ENCODE assay signal across 24 cellular contexts in genomic region chr10:96415150-96415895, GRCh38. TPM values are rescaled to one million over a fixed set of nuclear protein-coding genes. Genes with fewer than 3 reads are reported as not detected.
"Had no signal": no experiment of that assay in that cellular context is flagged by ENCODE, and none has a peak within 500 bp of the region (broad histone marks: within the 10 kb centered on the region; RNA-seq: fewer than 3 reads in every experiment).

No MANE protein-coding gene starts in this region.

- H2AFZ ChIP-seq: PC-9 had no signal

- H3K27ac Mint-ChIP-seq: T-cell had no signal

- H3K36me3 ChIP-seq: MG63, Peyer's patch, SJCRH30 had no signal

- H3K27me3 ChIP-seq: Peyer's patch, SJCRH30 had no signal

- H3K9me3 Mint-ChIP-seq: T-cell had no signal

- H3K4me3 Mint-ChIP-seq: T-cell had no signal

- H3K4me2 ChIP-seq: PC-9 had no signal

- DNase-seq: Karpas-422, KBM-7, MG63, NCI-H1092, NCI-H1105 treated with DMSO at 0.1 percent for 48 hours, NCI-H1417 treated with DMSO at 0.1 percent for 48 hours, NCI-H146, NCI-H1694 treated with DMSO at 0.1 percent for 48 hours, NCI-H1930, NCI-H2081, NCI-H2107, NCI-H2227 treated with DMSO at 0.1 percent for 48 hours, NCI-H526 treated with DMSO at 0.1 percent for 48 hours, NCI-H774, PC-9, Peyer's patch, SHP77 treated with DMSO at 0.1 percent for 48 hours, SJCRH30, SW 1271, T-cell had no signal

- H3K4me3 ChIP-seq: MG63, PC-9, Peyer's patch had no signal

- H3K36me3 Mint-ChIP-seq: T-cell had no signal

- H3K9me3 ChIP-seq: MG63, Peyer's patch, SJCRH30 had no signal

- H3K27ac ChIP-seq: PC-9, Peyer's patch had no signal

- ATAC-seq: T-cell had no signal

- H3K4me1 ChIP-seq: Peyer's patch had no signal

- H3K4me1 Mint-ChIP-seq: T-cell had no signal

RNA-seq across cellular contexts. Expression of gene OPALIN, which starts 56.5 kb away (rescaled TPM):
- total RNA-seq: HT-29, NCI-H460, PC-9, Peyer's patch, Right ventricle myocardium inferior, RPMI7951, SJCRH30, T-cell had no signal
